In the genomic region with DNA sequence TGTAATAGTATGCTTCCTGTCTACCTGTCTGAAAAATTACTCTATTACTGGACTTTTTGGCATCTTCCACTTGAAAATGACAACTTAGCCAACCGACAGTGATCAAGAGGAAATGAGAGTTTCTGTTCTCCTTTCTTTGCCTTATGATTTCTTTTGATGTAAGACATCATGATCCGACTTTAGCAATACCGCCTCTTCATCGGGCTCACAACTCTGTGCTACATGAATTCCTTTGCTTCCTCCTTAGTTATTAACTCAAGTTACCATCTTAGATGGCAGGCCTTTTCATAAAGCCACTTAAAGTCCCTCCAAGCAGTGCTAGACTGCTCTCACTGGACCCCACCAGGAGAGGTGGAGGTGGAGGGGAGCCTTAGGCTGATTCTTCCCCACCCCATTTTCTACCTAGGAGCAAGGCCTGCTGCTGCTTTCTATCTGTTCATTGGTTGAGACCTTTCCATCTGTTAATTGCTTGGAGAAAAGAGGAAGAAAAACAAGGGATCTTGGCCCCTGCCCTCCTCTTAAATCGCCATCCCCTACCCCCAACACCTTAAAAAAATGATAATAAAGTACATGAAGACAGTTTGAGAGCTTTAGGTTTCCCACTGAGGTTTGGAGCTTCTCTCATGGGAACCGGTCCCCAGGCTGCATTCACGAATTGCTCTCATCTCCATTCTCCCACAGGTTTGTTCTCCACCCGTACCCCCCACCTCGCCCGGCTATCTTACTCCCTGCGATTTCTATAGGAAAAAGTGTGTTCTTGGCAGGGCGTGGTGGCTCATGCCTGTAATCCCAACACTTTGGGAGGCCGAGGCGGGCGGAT, we compare ENCODE assay signal across 8 cellular contexts. TPM values are rescaled to one million over a fixed set of nuclear protein-coding genes. Genes with fewer than 3 reads are reported as not detected.
DNase-seq lines count a peak whose midpoint lies in the region; ATAC-seq and TF ChIP-seq lines count a peak whose summit lies in the region.

No MANE protein-coding gene starts in this region.

- no peaks in the 10 kb centered on the region for H3K27me3 Mint-ChIP-seq in activated naive CD4-positive, alpha-beta T cell treated with anti-CD3 and anti-CD28 coated beads for 36 hours (ENCODE audit: low read depth)
- no peaks in the 10 kb centered on the region for H3K27me3 Mint-ChIP-seq in activated CD8-positive, alpha-beta T cell treated with anti-CD3 and anti-CD28 coated beads for 36 hours

- H3K27me3 ChIP-seq in rectal smooth muscle tissue (ENCODE audit: control insufficient read depth, insufficient read depth, low read length) (no peaks in the 10 kb centered on the region), WERI-Rb-1 (ENCODE audit: insufficient read depth, low read depth, severe bottlenecking) (no peaks in the 10 kb centered on the region), testis (no peaks in the 10 kb centered on the region)

- no peak overlapping the region for H3K9ac ChIP-seq in rectal smooth muscle tissue (ENCODE audit: low read length)

- TF ChIP-seq CTCF in activated CD8-positive, alpha-beta T cell treated with anti-CD3 and anti-CD28 coated beads for 36 hours (IDR thresholded peaks at IDR 0.05), result no peak
- TF ChIP-seq CTCF in WERI-Rb-1 (IDR thresholded peaks at IDR 0.05; ENCODE audit: low read depth, low read length), result no peak
- TF ChIP-seq CTCF in testis (IDR thresholded peaks at IDR 0.05), result no peak

- intact Hi-C loops in activated naive CD4-positive, alpha-beta T cell treated with anti-CD3 and anti-CD28 coated beads for 36 hours (cut with micrococcal nuclease), result loop anchor here (1.0 to 10.0 kb wide), 6 partner anchors 10 to 1029 kb away; partner anchors contain the start of genes MCM3 and PAQR8
- intact Hi-C loops in activated CD8-positive, alpha-beta T cell treated with anti-CD3 and anti-CD28 coated beads for 36 hours (cut with micrococcal nuclease), result loop anchor here (5.0 kb wide), 1 partner anchor 46 kb away; no protein-coding TSS in a partner anchor
- intact Hi-C loops in testis (cut with DNase I; ENCODE audit: low total_unique reads), result loop anchor here (10.0 kb wide), 1 partner anchor 69 kb away; no protein-coding TSS in a partner anchor

- H3K36me3 ChIP-seq in rectal smooth muscle tissue (ENCODE audit: control insufficient read depth, insufficient read depth, low read length) (no peaks in the 10 kb centered on the region), WERI-Rb-1 (no peaks in the 10 kb centered on the region), testis (ENCODE audit: low read depth, missing control alignments) (no peaks in the 10 kb centered on the region)

- peak; percentile 33 for DNase-seq in activated naive CD4-positive, alpha-beta T cell treated with anti-CD3 and anti-CD28 coated beads for 36 hours
- DNase-seq in activated naive CD4-positive, alpha-beta T cell treated with Interleukin-2 at 50 U/mL for 16 hours, result no peak
- no peak for DNase-seq in activated CD8-positive, alpha-beta T cell treated with anti-CD3 and anti-CD28 coated beads for 36 hours
- DNase-seq in WERI-Rb-1 (no peak), testis (no peak), NCI-H2029 treated with DMSO at 0.1 percent for 48 hours (lab: John Stamatoyannopoulos, UW) (no peak)

- peak overlapping the region; percentile 27 for H3K4me3 Mint-ChIP-seq in activated naive CD4-positive, alpha-beta T cell treated with anti-CD3 and anti-CD28 coated beads for 36 hours
- peak overlapping the region; percentile 30 for H3K4me3 Mint-ChIP-seq in activated CD8-positive, alpha-beta T cell treated with anti-CD3 and anti-CD28 coated beads for 36 hours

- CTCF ChIA-PET in activated naive CD4-positive, alpha-beta T cell treated with anti-CD3 and anti-CD28 coated beads for 36 hours (lab: Charles Lee), result interaction anchor here (1.0 to 1.4 kb wide), 4 partner anchors 56 to 148 kb away, joined by 3 to 5 read pairs (median 4); partner anchors contain the start of gene PAQR8
- CTCF ChIA-PET in activated CD8-positive, alpha-beta T cell treated with anti-CD3 and anti-CD28 coated beads for 36 hours (lab: Charles Lee), result interaction anchor here (1.0 to 7.1 kb wide), 6 partner anchors 13 to 93 kb away, joined by 3 to 51 read pairs (median 4); partner anchors contain the start of genes MCM3 and PAQR8

- ATAC-seq in HG03066 (IDR thresholded peaks at IDR 0.05; ENCODE audit: low read depth, unreplicated experiment), result peak; percentile 65
- peak; percentile 47 for ATAC-seq in activated CD8-positive, alpha-beta T cell treated with anti-CD3 and anti-CD28 coated beads for 36 hours

- H3K9me3 ChIP-seq in WERI-Rb-1 (ENCODE audit: severe bottlenecking), result no peaks in the 10 kb centered on the region
- no peaks in the 10 kb centered on the region for H3K9me3 ChIP-seq in testis

- POLR2A ChIA-PET in activated CD8-positive, alpha-beta T cell treated with anti-CD3 and anti-CD28 coated beads for 36 hours (lab: Charles Lee), result interaction anchor here (1.0 to 2.4 kb wide), 2 partner anchors 45 to 83 kb away, joined by 3 to 8 read pairs; no protein-coding TSS in a partner anchor

- H3K4me1 ChIP-seq in rectal smooth muscle tissue (ENCODE audit: control insufficient read depth, insufficient read depth, low read length), result peaks cover 5% of the 10 kb centered on the region
- peaks cover 8% of the 10 kb centered on the region for H3K4me1 ChIP-seq in testis

- H3K4me3 ChIP-seq in rectal smooth muscle tissue (ENCODE audit: low read length), result no peak overlapping the region
- H3K4me3 ChIP-seq in WERI-Rb-1 (ENCODE audit: low read depth, low read length), result no peak overlapping the region
- H3K4me3 ChIP-seq in testis, result no peak overlapping the region

- H3K9me3 Mint-ChIP-seq in activated naive CD4-positive, alpha-beta T cell treated with anti-CD3 and anti-CD28 coated beads for 36 hours, result no peaks in the 10 kb centered on the region
- no peaks in the 10 kb centered on the region for H3K9me3 Mint-ChIP-seq in activated CD8-positive, alpha-beta T cell treated with anti-CD3 and anti-CD28 coated beads for 36 hours

- no peak for TF ChIP-seq POLR2A in testis (IDR thresholded peaks at IDR 0.05)

- H3K4me1 Mint-ChIP-seq in activated naive CD4-positive, alpha-beta T cell treated with anti-CD3 and anti-CD28 coated beads for 36 hours (ENCODE audit: low read depth), result peaks cover 67% of the 10 kb centered on the region
- peaks cover 65% of the 10 kb centered on the region for H3K4me1 Mint-ChIP-seq in activated CD8-positive, alpha-beta T cell treated with anti-CD3 and anti-CD28 coated beads for 36 hours (ENCODE audit: low read depth)

- WGBS in testis, 2 donors, result 82 to 87% methylated on average over 15 of the region's 15 CpGs

- H3K27ac Mint-ChIP-seq in activated naive CD4-positive, alpha-beta T cell treated with anti-CD3 and anti-CD28 coated beads for 36 hours, result peak overlapping the region; percentile 77
- H3K27ac Mint-ChIP-seq in activated CD8-positive, alpha-beta T cell treated with anti-CD3 and anti-CD28 coated beads for 36 hours, result peak overlapping the region; percentile 92

- H3K27ac ChIP-seq in rectal smooth muscle tissue (ENCODE audit: low read depth, low read length), result peak overlapping the region; percentile 55
- no peak overlapping the region for H3K27ac ChIP-seq in WERI-Rb-1
- peak overlapping the region in 1 of 2 donors; percentile 74 for H3K27ac ChIP-seq in testis

- H3K36me3 Mint-ChIP-seq in activated naive CD4-positive, alpha-beta T cell treated with anti-CD3 and anti-CD28 coated beads for 36 hours (ENCODE audit: low read depth), result no peaks in the 10 kb centered on the region
- H3K36me3 Mint-ChIP-seq in activated CD8-positive, alpha-beta T cell treated with anti-CD3 and anti-CD28 coated beads for 36 hours (ENCODE audit: low read depth), result no peaks in the 10 kb centered on the region

RNA-seq across cellular contexts. Expression of gene MCM3, which starts 21.6 kb away (rescaled TPM):
- total RNA-seq in activated naive CD4-positive, alpha-beta T cell treated with anti-CD3 and anti-CD28 coated beads for 36 hours, result 100 to 1,000 TPM; 256 to 258 TPM
- total RNA-seq in activated CD8-positive, alpha-beta T cell treated with anti-CD3 and anti-CD28 coated beads for 36 hours, result 100 to 1,000 TPM; 291 to 293 TPM
- 10 to 100 TPM; 53.4 to 55.9 TPM for total RNA-seq in testis
- 41.1 TPM for polyA plus RNA-seq in testis (ENCODE audit: insufficient read depth, low read depth, low replicate concordance)

RNA-seq across cellular contexts. Expression of gene PAQR8, which starts 55.8 kb away (rescaled TPM):
- total RNA-seq in activated naive CD4-positive, alpha-beta T cell treated with anti-CD3 and anti-CD28 coated beads for 36 hours, result 1 to 10 TPM; 6.8 to 9.2 TPM
- total RNA-seq in activated CD8-positive, alpha-beta T cell treated with anti-CD3 and anti-CD28 coated beads for 36 hours, result 10 to 100 TPM; 12.9 to 13.7 TPM
- total RNA-seq in testis, result 10 to 100 TPM in 1 of 2 donors, 1 to 10 TPM in 1; 9.0 to 11.0 TPM
- 8.3 TPM for polyA plus RNA-seq in testis (ENCODE audit: insufficient read depth, low read depth, low replicate concordance)

Comparison
In these comparisons a context has a peak if more than half of its experiments do, and no peak if none do; other contexts are left out.
1. RNA of gene MCM3, which starts 21.6 kb away (total RNA-seq): 291 to 293 TPM in activated CD8-positive, alpha-beta T cell treated with anti-CD3 and anti-CD28 coated beads for 36 hours and 256 to 258 TPM in activated naive CD4-positive, alpha-beta T cell treated with anti-CD3 and anti-CD28 coated beads for 36 hours; 53.4 to 55.9 TPM in testis; every median in the first group is over 4 times any median in the second.